In genomic region chr5:143213851-143214363, GRCh38 we compare ENCODE assay signal across 8 cellular contexts.
DNase-seq lines count a peak whose midpoint lies in the region; ATAC-seq and TF ChIP-seq lines count a peak whose summit lies in the region.

No MANE protein-coding gene starts in this region.

- no peaks in the 10 kb centered on the region for H3K27me3 Mint-ChIP-seq in activated CD4-positive, alpha-beta memory T cell treated with anti-CD3 and anti-CD28 coated beads for 36 hours
- no peaks in the 10 kb centered on the region for H3K27me3 Mint-ChIP-seq in type B pancreatic cell

- no peak overlapping the region for H3K4me3 Mint-ChIP-seq in activated CD4-positive, alpha-beta memory T cell treated with anti-CD3 and anti-CD28 coated beads for 36 hours
- H3K4me3 Mint-ChIP-seq in type B pancreatic cell = peak overlapping the region; percentile 33

- peaks cover 57% of the 10 kb centered on the region for H3K4me1 Mint-ChIP-seq in activated CD4-positive, alpha-beta memory T cell treated with anti-CD3 and anti-CD28 coated beads for 36 hours (ENCODE audit: low read depth)
- peaks cover 67% of the 10 kb centered on the region for H3K4me1 Mint-ChIP-seq in type B pancreatic cell (ENCODE audit: unreplicated experiment)

- CTCF ChIA-PET in activated CD4-positive, alpha-beta memory T cell treated with anti-CD3 and anti-CD28 coated beads for 36 hours (lab: Charles Lee) = interaction anchor here (0.7 to 1.3 kb wide), 6 partner anchors 14 to 614 kb away, joined by 3 to 5 read pairs (median 3); partner anchors contain the start of gene NR3C1

- H3K36me3 Mint-ChIP-seq in activated CD4-positive, alpha-beta memory T cell treated with anti-CD3 and anti-CD28 coated beads for 36 hours = peaks cover 5% of the 10 kb centered on the region
- no peaks in the 10 kb centered on the region for H3K36me3 Mint-ChIP-seq in type B pancreatic cell

- POLR2A ChIA-PET in activated CD4-positive, alpha-beta memory T cell treated with anti-CD3 and anti-CD28 coated beads for 36 hours (lab: Charles Lee) = interaction anchor here (0.6 to 1.4 kb wide), 3 partner anchors 25 to 177 kb away, joined by 3 read pairs; no protein-coding TSS in a partner anchor

- DNase-seq in stimulated activated naive CD4-positive, alpha-beta T cell treated with Interleukin-2 at 50 U/mL for 16 hours (lab: John Stamatoyannopoulos, UW) = peak; percentile 27
- no peak for DNase-seq in stimulated activated naive CD4-positive, alpha-beta T cell (lab: John Stamatoyannopoulos, UW)
- peak; percentile 63 for DNase-seq in activated CD4-positive, alpha-beta memory T cell treated with anti-CD3 and anti-CD28 coated beads for 36 hours
- no peak for DNase-seq in type B pancreatic cell (ENCODE audit: extremely low spot score, unreplicated experiment)
- DNase-seq in left lobe of liver (ENCODE audit: low spot score) = no peak
- no peak for DNase-seq in posterior vena cava (ENCODE audit: low spot score)
- DNase-seq in globus pallidus (ENCODE audit: low spot score) = no peak

- peak overlapping the region; percentile 79 for H3K27ac Mint-ChIP-seq in activated CD4-positive, alpha-beta memory T cell treated with anti-CD3 and anti-CD28 coated beads for 36 hours
- peak overlapping the region; percentile 51 for H3K27ac Mint-ChIP-seq in type B pancreatic cell

- no peak for TF ChIP-seq CTCF in type B pancreatic cell (conservative IDR thresholded peaks at IDR 0.05)

- intact Hi-C loops in activated CD4-positive, alpha-beta memory T cell treated with anti-CD3 and anti-CD28 coated beads for 36 hours (cut with micrococcal nuclease) = loop anchor here (1.0 to 10.0 kb wide), 2 partner anchors 17 to 461 kb away; no protein-coding TSS in a partner anchor
- intact Hi-C loops in posterior vena cava (cut with DNase I) = no loop called here

- ATAC-seq in HG02870 (IDR thresholded peaks at IDR 0.05; ENCODE audit: unreplicated experiment) = peak; percentile 60
- no peak for ATAC-seq in left lobe of liver

- H3K9me3 Mint-ChIP-seq in activated CD4-positive, alpha-beta memory T cell treated with anti-CD3 and anti-CD28 coated beads for 36 hours = no peaks in the 10 kb centered on the region
- H3K9me3 Mint-ChIP-seq in type B pancreatic cell = no peaks in the 10 kb centered on the region

Comparison
In these comparisons a context has a peak if more than half of its experiments do, and no peak if none do; other contexts are left out.
1. DNase-seq: peak in stimulated activated naive CD4-positive, alpha-beta T cell treated with Interleukin-2 at 50 U/mL for 16 hours (single experiment) and activated CD4-positive, alpha-beta memory T cell treated with anti-CD3 and anti-CD28 coated beads for 36 hours (single experiment); none in stimulated activated naive CD4-positive, alpha-beta T cell (0 of 6), type B pancreatic cell (single experiment), left lobe of liver (single experiment), posterior vena cava (single experiment) and globus pallidus (single experiment).